ENCODE assay signal across 10 cellular contexts in the genomic region with DNA sequence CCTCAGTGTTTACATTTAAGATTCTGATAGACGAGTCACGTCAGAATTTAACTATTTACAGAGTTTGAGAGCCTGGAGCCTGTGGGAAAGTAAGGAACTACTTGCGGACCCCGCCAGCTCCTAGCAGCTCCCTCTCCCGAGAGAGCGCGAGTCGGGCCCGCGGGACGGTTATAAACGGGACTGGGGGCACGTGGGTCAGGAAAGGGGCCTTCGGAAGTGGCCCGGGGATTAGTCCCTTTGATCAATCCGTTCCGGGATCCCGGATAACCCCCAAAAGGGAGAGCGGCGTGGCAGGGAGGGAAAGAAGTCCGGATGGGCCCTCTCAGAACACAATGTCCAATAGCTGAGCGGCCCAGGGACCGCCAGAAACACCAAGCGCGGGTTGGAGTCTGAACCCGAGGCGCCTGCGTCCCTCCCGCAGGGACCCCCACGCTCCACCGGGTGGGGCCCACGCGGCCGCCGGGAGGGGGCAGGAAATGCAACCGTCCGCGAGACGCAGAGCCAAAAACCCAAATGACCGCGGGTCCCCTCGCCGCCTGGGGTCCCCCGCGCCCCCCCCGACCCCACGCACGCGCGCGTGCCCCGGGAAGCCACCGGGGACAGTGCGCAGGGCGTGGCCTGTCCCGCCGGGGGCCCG. TPM values are rescaled to one million over a fixed set of nuclear protein-coding genes. Genes with fewer than 3 reads are reported as not detected.
DNase-seq lines count a peak whose midpoint lies in the region; FAIRE-seq and TF ChIP-seq lines count a peak whose summit lies in the region.
"Had no signal": no experiment of that assay in that cellular context is flagged by ENCODE, and none has a peak within 500 bp of the region (broad histone marks: within the 10 kb centered on the region; RNA-seq: fewer than 3 reads in every experiment).

No MANE protein-coding gene starts in this region.

- peak overlapping the region in 1 of 2 donors; percentile 1 for H3K27ac ChIP-seq in testis
- no peak overlapping the region for H3K27ac ChIP-seq in small intestine (ENCODE audit: low read depth in 1 of 2, low read length in 1 of 2)

- TF ChIP-seq POLR2A in testis (IDR thresholded peaks at IDR 0.05): no peak

- H3K27me3 ChIP-seq in testis (peaks cover 12% of the 10 kb centered on the region), small intestine (ENCODE audit: control insufficient read depth in 2 of 2, insufficient read depth in 2 of 2, low read length in 2 of 2) (peaks cover 14 to 54% of the 10 kb centered on the region in 2 donors)

- no peak overlapping the region for H3K4me3 Mint-ChIP-seq in activated T-cell treated with anti-CD3 and anti-CD28 coated beads, Interleukin-2, amount 50 U/mL, for 24 hours

- no peaks in the 10 kb centered on the region for H3K36me3 Mint-ChIP-seq in activated T-cell treated with anti-CD3 and anti-CD28 coated beads, Interleukin-2, amount 50 U/mL, for 24 hours (ENCODE audit: low read depth)

- intact Hi-C loops in testis (cut with DNase I; ENCODE audit: low total_unique reads): no loop called here

- no peak for TF ChIP-seq CTCF in testis (IDR thresholded peaks at IDR 0.05)

- 10 to 17% methylated on average over 19 to 38 of the region's 58 CpGs for WGBS in testis, 2 donors
- WGBS in small intestine, 3 donors: 5 to 8% (median 5%) methylated on average over 35 to 58 of the region's 58 CpGs

- H3K4me1 ChIP-seq in testis (peaks cover 4% of the 10 kb centered on the region), small intestine (ENCODE audit: control insufficient read depth in 2 of 2, insufficient read depth in 1 of 2, low read depth in 1 of 2, low read length in 1 of 2) (peaks cover 0 to 7% of the 10 kb centered on the region in 2 donors)

- peak overlapping the region; percentile 5 for H3K27ac Mint-ChIP-seq in activated T-cell treated with anti-CD3 and anti-CD28 coated beads, Interleukin-2, amount 50 U/mL, for 24 hours

- H3K9me3 Mint-ChIP-seq in activated T-cell treated with anti-CD3 and anti-CD28 coated beads, Interleukin-2, amount 50 U/mL, for 24 hours: peaks cover under 1% of the 10 kb centered on the region

- DNase-seq in activated T-cell treated with anti-CD3 and anti-CD28 coated beads, Interleukin-2, amount 50 U/mL, for 1 hour: peak; percentile 20
- DNase-seq in activated T-cell treated with anti-CD3 and anti-CD28 coated beads for 4 hours: no peak
- no peak for DNase-seq in activated T-cell treated with anti-CD3 and anti-CD28 coated beads, Interleukin-2, amount 50 U/mL, for 24 hours
- peak; percentile 44 for DNase-seq in left kidney (ENCODE audit: low read depth, low spot score)
- no peak for DNase-seq in testis
- DNase-seq in NCI-H446 treated with DMSO at 0.1 percent for 48 hours (lab: John Stamatoyannopoulos, UW): no peak
- DNase-seq in small intestine: no peak
- DNase-seq in NCI-H1694 treated with DMSO at 0.1 percent for 48 hours (lab: John Stamatoyannopoulos, UW): no peak
- DNase-seq: NCI-H524 treated with DMSO at 0.1 percent for 48 hours had no signal

- H3K4me3 ChIP-seq in testis (peak overlapping the region; percentile 3 to 32), small intestine (ENCODE audit: low read depth in 1 of 2, low read length in 2 of 2) (peak overlapping the region in 1 of 2 donors; percentile 22)

- no peaks in the 10 kb centered on the region for H3K36me3 ChIP-seq in testis (ENCODE audit: low read depth, missing control alignments)
- no peaks in the 10 kb centered on the region for H3K36me3 ChIP-seq in small intestine (ENCODE audit: control insufficient read depth in 2 of 2, insufficient read depth in 2 of 2, low read length in 2 of 2)

- no peak for FAIRE-seq in small intestine (lab: Jason Lieb, UNC)

- peaks cover 21% of the 10 kb centered on the region for H3K4me1 Mint-ChIP-seq in activated T-cell treated with anti-CD3 and anti-CD28 coated beads, Interleukin-2, amount 50 U/mL, for 24 hours (ENCODE audit: low read depth)

- no peaks in the 10 kb centered on the region for H3K9me3 ChIP-seq in testis
- H3K9me3 ChIP-seq in small intestine (ENCODE audit: control insufficient read depth, low read depth): no peaks in the 10 kb centered on the region

- peaks cover 65% of the 10 kb centered on the region for H3K27me3 Mint-ChIP-seq in activated T-cell treated with anti-CD3 and anti-CD28 coated beads, Interleukin-2, amount 50 U/mL, for 24 hours

RNA-seq across cellular contexts. Expression of a gene that starts 3.6 kb away (rescaled TPM):
- 1 to 10 TPM; 2.0 to 3.0 TPM for total RNA-seq in testis
- polyA plus RNA-seq in testis (ENCODE audit: insufficient read depth, low read depth, low replicate concordance) (6.9 TPM), small intestine (under 1 TPM in 1 of 3 donors, not detected in 2; 0.01 TPM)
- total RNA-seq: activated CD8-positive, alpha-beta memory T cell treated with anti-CD3 and anti-CD28 coated beads for 36 hours had no signal

RNA-seq across cellular contexts. Expression of a gene that starts 13.6 kb away (rescaled TPM):
- total RNA-seq in testis: 1 to 10 TPM; 1.3 to 6.9 TPM
- polyA plus RNA-seq in testis (ENCODE audit: insufficient read depth, low read depth, low replicate concordance) (11.5 TPM), small intestine (under 1 TPM in 1 of 3 donors, not detected in 2; 0.04 TPM)
- total RNA-seq: activated CD8-positive, alpha-beta memory T cell treated with anti-CD3 and anti-CD28 coated beads for 36 hours had no signal

Comparison
In these comparisons a context has a peak if more than half of its experiments do, and no peak if none do; other contexts are left out.
1. DNase-seq: peak in activated T-cell treated with anti-CD3 and anti-CD28 coated beads, Interleukin-2, amount 50 U/mL, for 1 hour (single experiment) and left kidney (single experiment); none in activated T-cell treated with anti-CD3 and anti-CD28 coated beads for 4 hours (single experiment), activated T-cell treated with anti-CD3 and anti-CD28 coated beads, Interleukin-2, amount 50 U/mL, for 24 hours (single experiment), testis (single experiment), NCI-H446 treated with DMSO at 0.1 percent for 48 hours (single experiment), small intestine (single experiment) and NCI-H1694 treated with DMSO at 0.1 percent for 48 hours (single experiment).
2. RNA of a gene that starts 13.6 kb away (polyA plus RNA-seq): 11.5 TPM in testis (single experiment); 0.04 TPM in small intestine; every median in the first group is over 10 times any median in the second.